6 cellular contexts compared by ENCODE assay signal in the genomic region with DNA sequence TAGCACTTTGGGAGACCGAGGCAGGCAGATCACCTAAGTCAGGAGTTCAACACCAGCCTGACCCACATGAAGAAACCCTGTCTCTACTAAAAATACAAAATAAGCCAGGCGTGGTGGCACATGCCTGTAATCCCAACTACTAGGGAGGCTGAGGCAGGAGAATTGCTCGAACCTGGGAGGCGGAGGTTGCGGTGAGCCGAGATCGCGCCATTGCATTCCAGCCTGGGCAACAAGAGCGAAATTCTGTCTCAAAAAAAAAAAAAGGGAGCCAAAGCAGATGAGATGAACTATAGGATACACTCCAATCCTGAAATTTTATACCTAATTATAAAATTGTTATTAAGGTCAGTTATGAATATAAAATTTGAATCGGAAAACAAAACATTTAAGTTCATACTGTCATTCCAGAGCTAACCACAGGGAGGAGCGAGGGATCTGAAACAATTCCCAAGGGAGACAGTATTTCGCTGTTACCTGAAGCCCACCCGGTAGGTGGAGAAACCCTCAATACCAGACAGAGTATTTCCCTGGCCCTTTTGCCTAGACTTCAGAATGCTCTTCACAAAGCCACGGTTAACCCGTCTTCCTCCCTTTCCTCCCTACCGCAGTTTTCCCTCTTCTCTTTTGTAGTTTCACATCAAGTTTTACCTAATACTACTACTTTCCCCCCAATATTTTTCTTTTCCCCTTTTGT. TPM values are rescaled to one million over a fixed set of nuclear protein-coding genes. Genes with fewer than 3 reads are reported as not detected.
DNase-seq lines count a peak whose midpoint lies in the region; ATAC-seq and TF ChIP-seq lines count a peak whose summit lies in the region.

No MANE protein-coding gene starts in this region.

- no peaks in the 10 kb centered on the region for H3K9me3 Mint-ChIP-seq in activated naive CD8-positive, alpha-beta T cell (ENCODE audit: low read depth)

- H3K9me3 ChIP-seq in lung (ENCODE audit: control insufficient read depth in 2 of 2, insufficient read depth in 1 of 2, low read length in 1 of 2) (no peaks in the 10 kb centered on the region), aorta (ENCODE audit: control insufficient read depth, low read length) (no peaks in the 10 kb centered on the region)

- intact Hi-C loops in aorta (cut with DNase I): loop anchor here (2.0 to 5.0 kb wide), 3 partner anchors 21 to 36 kb away; a partner anchor contains a TSS

- peaks cover 3 to 6% of the 10 kb centered on the region in 2 donors for H3K4me1 ChIP-seq in lung (ENCODE audit: control insufficient read depth in 2 of 2, insufficient read depth in 2 of 2, low read length in 2 of 2)
- peaks cover 0 to 3% of the 10 kb centered on the region in 2 donors for H3K4me1 ChIP-seq in aorta (ENCODE audit: control insufficient read depth in 1 of 2, insufficient read depth in 2 of 2, low read length in 2 of 2)

- H3K36me3 ChIP-seq in lung (ENCODE audit: control insufficient read depth in 2 of 2, insufficient read depth in 2 of 2, low read length in 2 of 2) (peaks cover 3 to 4% of the 10 kb centered on the region in 2 donors), aorta (ENCODE audit: control insufficient read depth in 1 of 2, insufficient read depth in 2 of 2, low read length in 1 of 2) (no peaks in the 10 kb centered on the region)

- peak overlapping the region; percentile 95 for H3K4me3 Mint-ChIP-seq in activated naive CD8-positive, alpha-beta T cell

- peaks cover 4% of the 10 kb centered on the region for H3K36me3 Mint-ChIP-seq in activated naive CD8-positive, alpha-beta T cell

- peak overlapping the region; percentile 88 for H3K27ac Mint-ChIP-seq in activated naive CD8-positive, alpha-beta T cell

- peak; percentile 70 for DNase-seq in COR-L47 (lab: John Stamatoyannopoulos, UW)
- DNase-seq in LoVo (ENCODE audit: low spot score): peak; percentile 53
- DNase-seq in lung (ENCODE audit: low spot score): no peak
- DNase-seq in aorta: no peak

- WGBS in lung, 2 donors: 52 to 56% methylated on average over 16 of the region's 16 CpGs
- WGBS in aorta, 2 donors: 53 to 54% methylated on average over 16 of the region's 16 CpGs

- ATAC-seq in lung (ENCODE audit: insufficient read depth, low FRiP score) (no peak), aorta (ENCODE audit: low FRiP score) (no peak), HG02610 (IDR thresholded peaks at IDR 0.05; ENCODE audit: unreplicated experiment) (no peak)

- H3K27me3 ChIP-seq in lung (ENCODE audit: control insufficient read depth, insufficient read depth) (no peaks in the 10 kb centered on the region), aorta (ENCODE audit: control insufficient read depth in 1 of 2, insufficient read depth in 2 of 2, low read length in 1 of 2) (no peaks in the 10 kb centered on the region)

- TF ChIP-seq CTCF in lung (IDR thresholded peaks at IDR 0.05; ENCODE audit: control extremely low read depth, extremely low read depth): peak; percentile 8

- H3K4me1 Mint-ChIP-seq in activated naive CD8-positive, alpha-beta T cell (ENCODE audit: low read depth): peaks cover 43% of the 10 kb centered on the region

- no peaks in the 10 kb centered on the region for H3K27me3 Mint-ChIP-seq in activated naive CD8-positive, alpha-beta T cell

- H3K27ac ChIP-seq in lung (ENCODE audit: low read depth in 1 of 2, low read length in 1 of 2) (no peak overlapping the region), aorta (ENCODE audit: low read depth in 1 of 2, low read length in 2 of 2) (no peak overlapping the region)

- no peak overlapping the region for H3K4me3 ChIP-seq in lung
- H3K4me3 ChIP-seq in aorta (ENCODE audit: low read length in 2 of 2): no peak overlapping the region

RNA-seq across cellular contexts. Expression of a gene that starts 1.4 kb away (rescaled TPM):
- total RNA-seq in lung: 10 to 100 TPM; 45.9 to 66.0 TPM
- polyA plus RNA-seq in lung: 10 to 100 TPM; 57.5 to 76.2 TPM
- total RNA-seq in aorta: 10 to 100 TPM; 39.5 to 42.7 TPM
- 10 to 100 TPM; 37.3 to 40.7 TPM for polyA plus RNA-seq in aorta

RNA-seq across cellular contexts. Expression of a gene that starts 20.5 kb away (rescaled TPM):
- total RNA-seq in lung (10 to 100 TPM; 80.3 to 93.6 TPM), aorta (10 to 100 TPM; 94.5 to 99.8 TPM)
- polyA plus RNA-seq in lung (10 to 100 TPM; 46.8 to 79.4 TPM), aorta (10 to 100 TPM; 51.2 to 81.2 TPM)

RNA-seq across cellular contexts. Expression of a gene that starts 27.4 kb away (rescaled TPM):
- total RNA-seq in lung (10 to 100 TPM in 1 of 2 donors, 1 to 10 TPM in 1; 8.0 to 21.1 TPM), aorta (10 to 100 TPM; 15.3 to 18.7 TPM)
- polyA plus RNA-seq in lung (10 to 100 TPM; 21.6 to 22.2 TPM), aorta (10 to 100 TPM in 1 of 2 donors, 1 to 10 TPM in 1; 5.5 to 32.7 TPM)

RNA-seq across cellular contexts. Expression of a gene that starts 34.2 kb away (rescaled TPM):
- total RNA-seq in lung (10 to 100 TPM; 13.6 to 37.9 TPM), aorta (1 to 10 TPM; 1.8 to 2.4 TPM)
- polyA plus RNA-seq in lung (10 to 100 TPM; 37.4 to 50.2 TPM), aorta (10 to 100 TPM in 1 of 2 donors, 1 to 10 TPM in 1; 3.9 to 13.9 TPM)

RNA-seq across cellular contexts. Expression of a gene that starts 37.5 kb away (rescaled TPM):
- total RNA-seq in lung: 100 to 1,000 TPM in 1 of 2 donors, 10 to 100 TPM in 1; 65.8 to 129 TPM
- 100 to 1,000 TPM in 1 of 2 donors, 10 to 100 TPM in 1; 68.4 to 123 TPM for polyA plus RNA-seq in lung
- total RNA-seq in aorta: 10 to 100 TPM; 77.8 to 90.5 TPM
- 10 to 100 TPM; 79.4 to 92.6 TPM for polyA plus RNA-seq in aorta

Comparison
In these comparisons a context has a peak if more than half of its experiments do, and no peak if none do; other contexts are left out.
1. DNase-seq: peak in COR-L47 (single experiment) and LoVo (single experiment); none in lung (single experiment) and aorta (0 of 2).